ENCODE assay signal across 9 cellular contexts in genomic region chr2:43611987-43612894, GRCh38. TPM values are rescaled to one million over a fixed set of nuclear protein-coding genes. Genes with fewer than 3 reads are reported as not detected.
DNase-seq lines count a peak whose midpoint lies in the region; ATAC-seq, FAIRE-seq and TF ChIP-seq lines count a peak whose summit lies in the region.
"Had no signal": no experiment of that assay in that cellular context is flagged by ENCODE, and none has a peak within 500 bp of the region (broad histone marks: within the 10 kb centered on the region; RNA-seq: fewer than 3 reads in every experiment).

No MANE protein-coding gene starts in this region.

- H3K4me1 Mint-ChIP-seq in WTC11, result peaks cover 12% of the 10 kb centered on the region

- no peaks in the 10 kb centered on the region for H3K27me3 ChIP-seq in bronchial epithelial cell (ENCODE audit: control insufficient read depth, insufficient read depth, low read length)

- intact Hi-C loops in left colon (cut with DNase I, micrococcal nuclease), result loop anchor here in 1 of 2 donors (10.0 kb wide), 1 partner anchor 283 kb away; no protein-coding TSS in a partner anchor

- H3K36me3 Mint-ChIP-seq in WTC11, result no peaks in the 10 kb centered on the region

- POLR2A ChIA-PET in WTC11 (lab: Charles Lee), result no interaction called here

- CTCF ChIA-PET in WTC11 (lab: Charles Lee), result no interaction called here

- FAIRE-seq in bronchial epithelial cell (lab: Jason Lieb, UNC), result no peak
- FAIRE-seq: frontal cortex had no signal

- no peak overlapping the region for H3K4me3 Mint-ChIP-seq in WTC11

- no peaks in the 10 kb centered on the region for H3K27me3 Mint-ChIP-seq in WTC11 (ENCODE audit: low read depth)

- DNase-seq in ELF-1 (ENCODE audit: low read depth, low spot score) (peak; percentile 81), NCI-H2171 treated with DMSO at 0.1 percent for 48 hours (lab: John Stamatoyannopoulos, UW) (peak; percentile 71), WTC11 (ENCODE audit: low spot score) (peak; percentile 78), bronchial epithelial cell (ENCODE audit: low read depth) (peak; percentile 65), left colon (peak; percentile 44 to 77)
- peak; percentile 60 to 69 for DNase-seq in stimulated activated CD4-positive, alpha-beta T cell treated with anti-CD3 and anti-CD28 coated beads, Interleukin-4, amount 100 ng/mL, for 48 hours (ENCODE audit: low read depth in 2 of 2)

- ATAC-seq in HG02759 (IDR thresholded peaks at IDR 0.05; ENCODE audit: unreplicated experiment), result peak; percentile 69
- peak; percentile 86 for ATAC-seq in WTC11
- ATAC-seq in left colon, result peak; percentile 88
- ATAC-seq in HG03469 (IDR thresholded peaks at IDR 0.05; ENCODE audit: unreplicated experiment), result no peak

- peaks cover 3% of the 10 kb centered on the region; the same call in 1 of the 2 replicates for H3K9me3 Mint-ChIP-seq in WTC11

- H3K27ac Mint-ChIP-seq in WTC11, result peak overlapping the region; percentile 61; the same call in 1 of the 2 replicates

- peak; percentile 62 for TF ChIP-seq CTCF in WTC11 (IDR thresholded peaks at IDR 0.05)
- peak; percentile 80 for TF ChIP-seq CTCF in bronchial epithelial cell (IDR thresholded peaks at IDR 0.05; ENCODE audit: insufficient read depth, low read length, severe bottlenecking)

- H3K36me3 ChIP-seq in bronchial epithelial cell (ENCODE audit: control insufficient read depth, insufficient read depth, low read length), result no peaks in the 10 kb centered on the region

- H3K4me3 ChIP-seq in bronchial epithelial cell (ENCODE audit: low read depth, low read length), result no peak overlapping the region

TF ChIP-seq in WTC11, 78 proteins besides CTCF, POLR2A, EP300 and RAD21 (continues in another document):
- TF ChIP-seq, protein P1, sequence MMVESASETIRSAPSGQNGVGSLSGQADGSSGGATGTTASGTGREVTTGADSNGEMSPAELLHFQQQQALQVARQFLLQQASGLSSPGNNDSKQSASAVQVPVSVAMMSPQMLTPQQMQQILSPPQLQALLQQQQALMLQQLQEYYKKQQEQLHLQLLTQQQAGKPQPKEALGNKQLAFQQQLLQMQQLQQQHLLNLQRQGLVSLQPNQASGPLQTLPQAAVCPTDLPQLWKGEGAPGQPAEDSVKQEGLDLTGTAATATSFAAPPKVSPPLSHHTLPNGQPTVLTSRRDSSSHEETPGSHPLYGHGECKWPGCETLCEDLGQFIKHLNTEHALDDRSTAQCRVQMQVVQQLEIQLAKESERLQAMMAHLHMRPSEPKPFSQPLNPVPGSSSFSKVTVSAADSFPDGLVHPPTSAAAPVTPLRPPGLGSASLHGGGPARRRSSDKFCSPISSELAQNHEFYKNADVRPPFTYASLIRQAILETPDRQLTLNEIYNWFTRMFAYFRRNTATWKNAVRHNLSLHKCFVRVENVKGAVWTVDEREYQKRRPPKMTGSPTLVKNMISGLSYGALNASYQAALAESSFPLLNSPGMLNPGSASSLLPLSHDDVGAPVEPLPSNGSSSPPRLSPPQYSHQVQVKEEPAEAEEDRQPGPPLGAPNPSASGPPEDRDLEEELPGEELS (CRISPR knock-in tag; IDR thresholded peaks at IDR 0.05), result no peak
- TF ChIP-seq JAZF1 (CRISPR knock-in tag; IDR thresholded peaks at IDR 0.05), result no peak
- no peak for TF ChIP-seq ZNF671 (CRISPR knock-in tag; IDR thresholded peaks at IDR 0.05)
- TF ChIP-seq, protein P2, sequence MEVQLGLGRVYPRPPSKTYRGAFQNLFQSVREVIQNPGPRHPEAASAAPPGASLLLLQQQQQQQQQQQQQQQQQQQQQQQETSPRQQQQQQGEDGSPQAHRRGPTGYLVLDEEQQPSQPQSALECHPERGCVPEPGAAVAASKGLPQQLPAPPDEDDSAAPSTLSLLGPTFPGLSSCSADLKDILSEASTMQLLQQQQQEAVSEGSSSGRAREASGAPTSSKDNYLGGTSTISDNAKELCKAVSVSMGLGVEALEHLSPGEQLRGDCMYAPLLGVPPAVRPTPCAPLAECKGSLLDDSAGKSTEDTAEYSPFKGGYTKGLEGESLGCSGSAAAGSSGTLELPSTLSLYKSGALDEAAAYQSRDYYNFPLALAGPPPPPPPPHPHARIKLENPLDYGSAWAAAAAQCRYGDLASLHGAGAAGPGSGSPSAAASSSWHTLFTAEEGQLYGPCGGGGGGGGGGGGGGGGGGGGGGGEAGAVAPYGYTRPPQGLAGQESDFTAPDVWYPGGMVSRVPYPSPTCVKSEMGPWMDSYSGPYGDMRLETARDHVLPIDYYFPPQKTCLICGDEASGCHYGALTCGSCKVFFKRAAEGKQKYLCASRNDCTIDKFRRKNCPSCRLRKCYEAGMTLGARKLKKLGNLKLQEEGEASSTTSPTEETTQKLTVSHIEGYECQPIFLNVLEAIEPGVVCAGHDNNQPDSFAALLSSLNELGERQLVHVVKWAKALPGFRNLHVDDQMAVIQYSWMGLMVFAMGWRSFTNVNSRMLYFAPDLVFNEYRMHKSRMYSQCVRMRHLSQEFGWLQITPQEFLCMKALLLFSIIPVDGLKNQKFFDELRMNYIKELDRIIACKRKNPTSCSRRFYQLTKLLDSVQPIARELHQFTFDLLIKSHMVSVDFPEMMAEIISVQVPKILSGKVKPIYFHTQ (CRISPR knock-in tag; IDR thresholded peaks at IDR 0.05), result no peak
- TF ChIP-seq ZBTB21 (CRISPR knock-in tag; IDR thresholded peaks at IDR 0.05; ENCODE audit: borderline replicate concordance), result no peak
- TF ChIP-seq CREM (CRISPR knock-in tag; IDR thresholded peaks at IDR 0.05), result no peak
- no peak for TF ChIP-seq HMGXB4 (CRISPR knock-in tag; IDR thresholded peaks at IDR 0.05)
- TF ChIP-seq NR3C1 (CRISPR knock-in tag; conservative IDR thresholded peaks at IDR 0.05; ENCODE audit: low read depth), result no peak
- TF ChIP-seq HMGA2 (CRISPR knock-in tag; IDR thresholded peaks at IDR 0.05), result no peak
- TF ChIP-seq MAX (CRISPR knock-in tag; IDR thresholded peaks at IDR 0.05), result no peak
- TF ChIP-seq IRF2 (CRISPR knock-in tag; IDR thresholded peaks at IDR 0.05; ENCODE audit: borderline replicate concordance, low read depth), result no peak
- TF ChIP-seq, protein P3, sequence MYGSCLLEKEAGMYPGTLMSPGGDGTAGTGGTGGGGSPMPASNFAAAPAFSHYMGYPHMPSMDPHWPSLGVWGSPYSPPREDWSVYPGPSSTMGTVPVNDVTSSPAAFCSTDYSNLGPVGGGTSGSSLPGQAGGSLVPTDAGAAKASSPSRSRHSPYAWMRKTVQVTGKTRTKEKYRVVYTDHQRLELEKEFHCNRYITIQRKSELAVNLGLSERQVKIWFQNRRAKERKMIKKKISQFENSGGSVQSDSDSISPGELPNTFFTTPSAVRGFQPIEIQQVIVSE (CRISPR knock-in tag; IDR thresholded peaks at IDR 0.05; ENCODE audit: borderline replicate concordance), result no peak
- TF ChIP-seq ARID4B (CRISPR knock-in tag; IDR thresholded peaks at IDR 0.05; ENCODE audit: borderline replicate concordance), result no peak

RNA-seq across cellular contexts. Expression of gene THADA, which starts 16.4 kb away (rescaled TPM):
- total RNA-seq in WTC11 (2021), result 20.6 to 27.5 TPM (median 21.7 TPM) in 3 replicates
- total RNA-seq in bronchial epithelial cell, result 22.1 and 25.8 TPM in 2 replicates
- total RNA-seq in left colon, result 10 to 100 TPM; 18.7 to 20.3 TPM

RNA-seq across cellular contexts. Expression of gene PLEKHH2, which starts 24.8 kb away (rescaled TPM):
- total RNA-seq in WTC11 (2021), result 5.8 to 7.1 TPM (median 7.0 TPM) in 3 replicates
- total RNA-seq in bronchial epithelial cell, result 1.8 and 4.5 TPM in 2 replicates
- total RNA-seq in left colon, result 1 to 10 TPM; 3.9 to 8.3 TPM
